ENCODE assay signal across 21 cellular contexts in genomic region chr3:159513867-159514380, GRCh38.
"Had no signal": no experiment of that assay in that cellular context is flagged by ENCODE, and none has a peak within 500 bp of the region (broad histone marks: within the 10 kb centered on the region; RNA-seq: fewer than 3 reads in every experiment).

No MANE protein-coding gene starts in this region.

- DNase-seq: activated CD4-positive, alpha-beta memory T cell treated with anti-CD3 and anti-CD28 coated beads for 36 hours; activated CD4-positive, alpha-beta T cell treated with anti-CD3 and anti-CD28 coated beads, Interleukin-2, amount 10 ng/mL, durations not matched to agents 7 days and 5 days; activated CD4-positive, CD25-positive, alpha-beta regulatory T cell; activated CD8-positive, alpha-beta memory T cell treated with anti-CD3 and anti-CD28 coated beads for 24 hours; activated gamma-delta T cell treated with Interleukin-2 at 50 U/mL for 16 hours; activated naive CD4-positive, alpha-beta T cell treated with anti-CD3 and anti-CD28 coated beads, Interleukin-2, amount 10 ng/mL, durations not matched to agents 7 days and 5 days; activated naive CD8-positive, alpha-beta T cell treated with anti-CD3 and anti-CD28 coated beads for 36 hours; activated T-cell treated with anti-CD3 and anti-CD28 coated beads, Interleukin-2, amount 50 U/mL, for 48 hours; cerebellar nuclear complex; Kasumi-1; NCI-H1105 treated with DMSO at 0.1 percent for 48 hours; NCI-H1436 treated with DMSO at 0.1 percent for 48 hours; NCI-H187; NCI-H2081; NCI-H510A treated with DMSO at 0.1 percent for 48 hours; NCI-H69; SHP77; T-cell; T-helper 2 cell; T1000 had no signal

- H3K9me3 ChIP-seq: SJSA1 had no signal

- H3K36me3 ChIP-seq: SJSA1 had no signal

- ATAC-seq: T-cell had no signal

- H3K4me1 ChIP-seq: SJSA1 had no signal

- H3K4me3 ChIP-seq: SJSA1 had no signal

- H3K27ac ChIP-seq: SJSA1 had no signal
